ENCODE assay signal across 1 cellular context in the genomic region with DNA sequence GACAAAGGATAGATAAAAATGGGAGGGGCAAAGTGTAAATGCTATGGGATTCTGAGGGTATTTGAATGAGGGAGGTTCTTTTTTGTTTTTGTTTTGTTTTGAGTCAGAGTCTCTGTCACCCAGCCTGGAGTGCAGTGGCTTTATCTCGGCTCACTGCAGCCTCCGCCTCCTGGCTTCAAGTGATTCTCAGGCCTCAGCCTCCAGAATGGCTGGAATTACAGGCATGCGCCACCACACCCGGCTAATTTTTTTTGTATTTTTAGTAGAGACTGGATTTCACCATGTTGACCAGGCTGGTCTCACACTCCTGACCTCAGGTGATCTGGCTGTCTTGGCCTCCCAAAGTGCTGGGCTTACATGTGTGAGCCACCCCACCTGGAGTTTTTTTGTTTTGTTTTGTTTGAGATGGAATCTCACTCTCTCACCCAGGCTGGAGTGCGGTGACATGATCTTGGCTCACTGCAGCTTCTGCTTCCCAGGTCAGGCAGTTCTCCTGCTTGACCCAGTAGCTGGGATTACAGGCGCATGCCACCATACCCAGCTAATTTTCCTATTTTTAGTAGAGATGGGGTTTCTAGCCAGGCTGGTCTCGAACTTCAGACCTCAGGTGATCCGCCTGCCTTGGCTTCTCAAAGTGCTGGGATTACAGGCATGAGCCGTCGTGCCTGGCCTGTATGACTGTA.
TF ChIP-seq lines count a peak whose summit lies in the region.

No MANE protein-coding gene starts in this region.

TF ChIP-seq in HEK293, 187 proteins besides CTCF, POLR2A, EP300 and RAD21 (continued from another document):
- no peak for TF ChIP-seq SETDB1 (IDR thresholded peaks at IDR 0.05; ENCODE audit: insufficient read length, low read length)
- TF ChIP-seq, protein P1, sequence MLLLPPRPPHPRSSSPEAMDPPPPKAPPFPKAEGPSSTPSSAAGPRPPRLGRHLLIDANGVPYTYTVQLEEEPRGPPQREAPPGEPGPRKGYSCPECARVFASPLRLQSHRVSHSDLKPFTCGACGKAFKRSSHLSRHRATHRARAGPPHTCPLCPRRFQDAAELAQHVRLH (tag by site-specific recombination; IDR thresholded peaks at IDR 0.05) = 0 out of 2 replicates have a peak, but pooled peaks have one; percentile 10
- TF ChIP-seq, protein P2, sequence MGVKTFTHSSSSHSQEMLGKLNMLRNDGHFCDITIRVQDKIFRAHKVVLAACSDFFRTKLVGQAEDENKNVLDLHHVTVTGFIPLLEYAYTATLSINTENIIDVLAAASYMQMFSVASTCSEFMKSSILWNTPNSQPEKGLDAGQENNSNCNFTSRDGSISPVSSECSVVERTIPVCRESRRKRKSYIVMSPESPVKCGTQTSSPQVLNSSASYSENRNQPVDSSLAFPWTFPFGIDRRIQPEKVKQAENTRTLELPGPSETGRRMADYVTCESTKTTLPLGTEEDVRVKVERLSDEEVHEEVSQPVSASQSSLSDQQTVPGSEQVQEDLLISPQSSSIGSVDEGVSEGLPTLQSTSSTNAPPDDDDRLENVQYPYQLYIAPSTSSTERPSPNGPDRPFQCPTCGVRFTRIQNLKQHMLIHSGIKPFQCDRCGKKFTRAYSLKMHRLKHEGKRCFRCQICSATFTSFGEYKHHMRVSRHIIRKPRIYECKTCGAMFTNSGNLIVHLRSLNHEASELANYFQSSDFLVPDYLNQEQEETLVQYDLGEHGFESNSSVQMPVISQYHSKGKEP (tag by site-specific recombination; IDR thresholded peaks at IDR 0.05) = no peak
- no peak for TF ChIP-seq ZNF677 (tag by site-specific recombination; IDR thresholded peaks at IDR 0.05)
- no peak for TF ChIP-seq ZNF148 (tag by site-specific recombination; IDR thresholded peaks at IDR 0.05; ENCODE audit: borderline replicate concordance)
- TF ChIP-seq ZNF629 (tag by site-specific recombination; IDR thresholded peaks at IDR 0.05) = no peak
- TF ChIP-seq ZBTB1 (tag by site-specific recombination; IDR thresholded peaks at IDR 0.05) = no peak
- TF ChIP-seq ZNF660 (tag by site-specific recombination; IDR thresholded peaks at IDR 0.05) = no peak
- no peak for TF ChIP-seq ZNF302 (tag by site-specific recombination; IDR thresholded peaks at IDR 0.05; ENCODE audit: low read depth)
- no peak for TF ChIP-seq ZNF645 (tag by site-specific recombination; IDR thresholded peaks at IDR 0.05)
